Comparison of ENCODE assay signal across 13 cellular contexts in the genomic region with DNA sequence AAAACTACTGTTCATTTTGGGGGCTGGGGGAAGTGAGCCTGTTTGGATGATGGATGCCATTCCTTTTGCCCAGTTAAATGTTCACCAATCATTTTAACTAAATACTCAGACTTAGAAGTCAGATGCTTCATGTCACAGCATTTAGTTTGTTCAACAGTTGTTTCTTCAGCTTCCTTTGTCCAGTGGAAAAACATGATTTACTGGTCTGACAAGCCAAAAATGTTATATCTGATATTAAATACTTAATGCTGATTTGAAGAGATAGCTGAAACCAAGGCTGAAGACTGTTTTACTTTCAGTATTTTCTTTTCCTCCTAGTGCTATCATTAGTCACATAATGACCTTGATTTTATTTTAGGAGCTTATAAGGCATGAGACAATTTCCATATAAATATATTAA.
"Had no signal": no experiment of that assay in that cellular context is flagged by ENCODE, and none has a peak within 500 bp of the region (broad histone marks: within the 10 kb centered on the region; RNA-seq: fewer than 3 reads in every experiment).

No MANE protein-coding gene starts in this region.

- H3K27me3 ChIP-seq: transverse colon had no signal

- ATAC-seq: activated T-cell treated with anti-CD3 and anti-CD28 coated beads, Interleukin-2, amount 50 U/mL, for 4 hours; natural killer cell; stimulated activated naive B cell treated with anti-CD40 and anti-IgM and Interleukin-4, amounts not matched to agents 10 μg/mL and 1 μg/mL and 100 μg/mL, for 72 hours had no signal

- H3K36me3 ChIP-seq: neutrophil, transverse colon had no signal

- H3K4me3 ChIP-seq: transverse colon had no signal

- H3K9me3 ChIP-seq: neutrophil, transverse colon had no signal

- H3K27ac ChIP-seq: neutrophil, transverse colon had no signal

- DNase-seq: activated CD4-positive, alpha-beta T cell treated with anti-CD3 and anti-CD28 coated beads, Interleukin-2, amount 50 U/mL, for 1 hour; activated CD4-positive, CD25-positive, alpha-beta regulatory T cell treated with anti-CD3 and anti-CD28 coated beads, Interleukin-2, amount 50 U/mL, for 72 hours; activated CD8-positive, alpha-beta memory T cell treated with anti-CD3 and anti-CD28 coated beads, Interleukin-2, amount 50 U/mL, for 4 hours; activated naive CD4-positive, alpha-beta T cell treated with anti-CD3 and anti-CD28 coated beads for 36 hours; activated T-cell treated with anti-CD3 and anti-CD28 coated beads, Interleukin-2, amount 50 U/mL, for 4 hours; aorta; effector CD4-positive, alpha-beta T cell; mesenchymal stem cell; natural killer cell; stimulated activated naive B cell treated with anti-CD40 and anti-IgM and Interleukin-4, amounts not matched to agents 10 μg/mL and 1 μg/mL and 100 μg/mL, for 72 hours; substantia nigra; transverse colon had no signal
